9 cellular contexts compared by ENCODE assay signal in genomic region chr2:11417946-11418585, GRCh38. TPM values are rescaled to one million over a fixed set of nuclear protein-coding genes. Genes with fewer than 3 reads are reported as not detected.
DNase-seq lines count a peak whose midpoint lies in the region; ATAC-seq and TF ChIP-seq lines count a peak whose summit lies in the region.
"Had no signal": no experiment of that assay in that cellular context is flagged by ENCODE, and none has a peak within 500 bp of the region (broad histone marks: within the 10 kb centered on the region; RNA-seq: fewer than 3 reads in every experiment).

No MANE protein-coding gene starts in this region.

- TF ChIP-seq CTCF in left ventricle myocardium inferior (IDR thresholded peaks at IDR 0.05; ENCODE audit: borderline replicate concordance) (peak; percentile 42), right atrium auricular region (IDR thresholded peaks at IDR 0.05) (peak in 1 of 2 donors; percentile 45), type B pancreatic cell (conservative IDR thresholded peaks at IDR 0.05) (peak; percentile 69), stomach (IDR thresholded peaks at IDR 0.05) (peak in 1 of 7 experiments; percentile 14)

- no peaks in the 10 kb centered on the region for H3K27me3 ChIP-seq in left ventricle myocardium inferior (ENCODE audit: low read depth)
- no peaks in the 10 kb centered on the region for H3K27me3 ChIP-seq in right atrium auricular region
- no peaks in the 10 kb centered on the region for H3K27me3 ChIP-seq in stomach

- TF ChIP-seq POLR2A in erythroblast (IDR thresholded peaks at IDR 0.05; ENCODE audit: low read length) (no peak), stomach (IDR thresholded peaks at IDR 0.05) (no peak)

- no peaks in the 10 kb centered on the region for H3K27me3 Mint-ChIP-seq in type B pancreatic cell

- H3K27ac ChIP-seq in left ventricle myocardium inferior (replicated peaks): no peak overlapping the region
- H3K27ac ChIP-seq in right atrium auricular region: no peak overlapping the region
- H3K27ac ChIP-seq in stomach: no peak overlapping the region

- no peak overlapping the region for H3K27ac Mint-ChIP-seq in type B pancreatic cell
- H3K27ac Mint-ChIP-seq: memory B cell had no signal

- H3K36me3 Mint-ChIP-seq in type B pancreatic cell: no peaks in the 10 kb centered on the region

- H3K4me3 Mint-ChIP-seq in type B pancreatic cell: no peak overlapping the region
- H3K4me3 Mint-ChIP-seq: memory B cell had no signal

- H3K4me3 ChIP-seq in left ventricle myocardium inferior: no peak overlapping the region
- H3K4me3 ChIP-seq in right atrium auricular region: no peak overlapping the region
- no peak overlapping the region for H3K4me3 ChIP-seq in stomach

- ATAC-seq in GM18511 (IDR thresholded peaks at IDR 0.05; ENCODE audit: unreplicated experiment) (no peak), GM21447 (IDR thresholded peaks at IDR 0.05; ENCODE audit: unreplicated experiment) (no peak)

- no peaks in the 10 kb centered on the region for H3K36me3 ChIP-seq in left ventricle myocardium inferior
- H3K36me3 ChIP-seq in right atrium auricular region: no peaks in the 10 kb centered on the region
- H3K36me3 ChIP-seq in stomach: no peaks in the 10 kb centered on the region

- H3K9me3 Mint-ChIP-seq in type B pancreatic cell: peaks cover 7% of the 10 kb centered on the region

- H3K9me3 ChIP-seq in left ventricle myocardium inferior (replicated peaks) (peaks cover 12% of the 10 kb centered on the region), right atrium auricular region (peaks cover 0 to 11% of the 10 kb centered on the region in 2 donors), stomach (peaks cover 4 to 9% (median 5%) of the 10 kb centered on the region in 4 donors)

- intact Hi-C loops in left ventricle myocardium inferior (cut with micrococcal nuclease) (loop anchor here (10.0 kb wide), 2 partner anchors 73 to 283 kb away; partner anchors contain the start of gene ROCK2), stomach (cut with DNase I; ENCODE audit: low total_unique reads) (no loop called here)

- 51 to 57% (median 57%) methylated on average over 8 of the region's 8 CpGs for WGBS in stomach, 5 donors

- H3K4me1 ChIP-seq in left ventricle myocardium inferior: peaks cover 29% of the 10 kb centered on the region
- H3K4me1 ChIP-seq in right atrium auricular region: peaks cover 0 to 15% of the 10 kb centered on the region in 2 donors
- H3K4me1 ChIP-seq in stomach: no peaks in the 10 kb centered on the region

- no peak for DNase-seq in left ventricle myocardium inferior
- no peak for DNase-seq in right atrium auricular region (ENCODE audit: low spot score)
- peak; percentile 2 for DNase-seq in NCI-H146 treated with DMSO at 0.1 percent for 48 hours (lab: John Stamatoyannopoulos, UW; ENCODE audit: unreplicated experiment)
- DNase-seq in erythroblast (lab: John Stamatoyannopoulos, UW): peak; percentile 42 to 53
- DNase-seq in type B pancreatic cell (ENCODE audit: extremely low spot score, unreplicated experiment): no peak
- no peak for DNase-seq in stomach

- H3K4me1 Mint-ChIP-seq in type B pancreatic cell (ENCODE audit: unreplicated experiment): peaks cover 5% of the 10 kb centered on the region
- H3K4me1 Mint-ChIP-seq: memory B cell had no signal

- TF ChIP-seq EP300 in stomach (IDR thresholded peaks at IDR 0.05): no peak

RNA-seq across cellular contexts. Expression of gene E2F6, which starts 47.9 kb away (rescaled TPM):
- 12.8 TPM for total RNA-seq in left ventricle myocardium inferior
- total RNA-seq in right atrium auricular region: 10 to 100 TPM; 19.1 to 20.2 TPM
- 14.2 and 19.4 TPM in 2 replicates for total RNA-seq in type B pancreatic cell (ENCODE audit: low replicate concordance)
- 10 to 100 TPM in 4 of 5 donors, under 1 TPM in 1; 0.58 to 32.1 (median 13.8) TPM for total RNA-seq in stomach
- polyA plus RNA-seq in stomach: 1 to 10 TPM; 5.6 to 7.5 (median 6.9) TPM

Comparison
In these comparisons a context has a peak if more than half of its experiments do, and no peak if none do; other contexts are left out.
1. DNase-seq: peak in NCI-H146 treated with DMSO at 0.1 percent for 48 hours (single experiment) and erythroblast (2 of 2); none in left ventricle myocardium inferior (single experiment), right atrium auricular region (single experiment), type B pancreatic cell (single experiment) and stomach (single experiment).